14 cellular contexts compared by ENCODE assay signal in the genomic region with DNA sequence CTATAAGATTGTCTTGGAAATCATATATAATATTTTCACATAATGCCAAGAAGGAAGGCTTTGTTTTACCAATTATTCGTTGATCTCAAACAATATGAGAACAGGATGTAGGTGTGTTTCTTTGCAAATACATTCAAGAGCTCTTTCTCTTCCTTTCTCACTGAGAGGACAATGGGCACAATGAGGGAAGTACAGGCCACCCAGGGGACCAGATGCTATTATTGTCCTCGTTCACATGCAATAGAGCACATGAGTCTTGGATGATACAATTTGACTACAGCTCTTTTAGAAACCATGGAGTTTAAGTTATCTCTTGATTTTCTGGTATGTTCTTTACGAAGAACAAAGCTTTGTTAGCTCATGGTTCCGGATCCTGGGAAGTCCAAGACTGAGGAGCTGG.
DNase-seq lines count a peak whose midpoint lies in the region; FAIRE-seq and TF ChIP-seq lines count a peak whose summit lies in the region.
"Had no signal": no experiment of that assay in that cellular context is flagged by ENCODE, and none has a peak within 500 bp of the region (broad histone marks: within the 10 kb centered on the region; RNA-seq: fewer than 3 reads in every experiment).

No MANE protein-coding gene starts in this region.

- TF ChIP-seq CTCF in endothelial cell of umbilical vein (IDR thresholded peaks at IDR 0.05; ENCODE audit: extremely low read depth in 1 of 2, insufficient read depth in 1 of 2, low read depth in 1 of 2, low read length in 2 of 2), result no peak
- no peak for TF ChIP-seq CTCF in glutamatergic neuron (IDR thresholded peaks at IDR 0.05; ENCODE audit: partially characterized antibody, unreplicated experiment)

- H3K9ac ChIP-seq in BLaER1 (no peak overlapping the region), endothelial cell of umbilical vein (replicated peaks; ENCODE audit: extremely low read depth, insufficient read depth, low read length) (no peak overlapping the region)
- no peak overlapping the region for H3K9ac ChIP-seq in BLaER1 treated with 17β-estradiol and CSF1 and Interleukin-3, amounts not matched to agents 10 nM and 100 nM

- H3K9me3 ChIP-seq in BLaER1, result peaks cover 6% of the 10 kb centered on the region; the same call in 1 of the 2 replicates
- peaks cover 0 to 24% (median 6%) of the 10 kb centered on the region in 11 experiments; a peak in 13 of 22 replicates for H3K9me3 ChIP-seq in BLaER1 treated with 17β-estradiol and CSF1 and Interleukin-3, amounts not matched to agents 10 nM and 100 nM (replicated peaks in 1 of 11)
- no peaks in the 10 kb centered on the region for H3K9me3 ChIP-seq in endothelial cell of umbilical vein (replicated peaks; ENCODE audit: control insufficient read depth, insufficient read depth, low read length)
- H3K9me3 ChIP-seq: Peyer's patch had no signal

- dilution Hi-C loops in endothelial cell of umbilical vein (cut with MboI; ENCODE audit: extremely low pct_ligation_motif_present, low sequenced_read_pairs), result no loop called here

- H3K27ac ChIP-seq in BLaER1 (no peak overlapping the region), endothelial cell of umbilical vein (ENCODE audit: insufficient read depth, low read depth, low read length) (no peak overlapping the region)
- H3K27ac ChIP-seq in BLaER1 treated with 17β-estradiol and CSF1 and Interleukin-3, amounts not matched to agents 10 nM and 100 nM, result peak overlapping the region in 6 of 11 experiments; percentile 2 to 41 (median 20); a peak in 2 of 22 replicates
- H3K27ac ChIP-seq: Peyer's patch had no signal

- intact Hi-C loops in endothelial cell of umbilical vein (cut with micrococcal nuclease), result no loop called here

- no peak overlapping the region for H3K4me3 ChIP-seq in BLaER1
- H3K4me3 ChIP-seq in BLaER1 treated with 17β-estradiol and CSF1 and Interleukin-3, amounts not matched to agents 10 nM and 100 nM, result no peak overlapping the region
- H3K4me3 ChIP-seq in endothelial cell of umbilical vein (replicated peaks in 1 of 3; ENCODE audit: insufficient read depth in 1 of 3, low read depth in 1 of 3, low read length in 3 of 3), result no peak overlapping the region
- H3K4me3 ChIP-seq: Peyer's patch had no signal

- H3K27me3 Mint-ChIP-seq in glutamatergic neuron (ENCODE audit: unreplicated experiment), result no peaks in the 10 kb centered on the region

- POLR2A ChIA-PET in endothelial cell of umbilical vein (lab: Charles Lee), result interaction anchor here (1.0 kb wide), 1 partner anchor 324 kb away, joined by 3 read pairs; a partner anchor contains a TSS

- BruUV-seq in endothelial cell of umbilical vein (replicated peaks; lab: Mats Ljungman, UMichigan), result no TSS peak

- no peaks in the 10 kb centered on the region for H3K79me2 ChIP-seq in endothelial cell of umbilical vein (ENCODE audit: control insufficient read depth, insufficient read depth, low read length)

- no peaks in the 10 kb centered on the region for H3K9me1 ChIP-seq in endothelial cell of umbilical vein (replicated peaks; ENCODE audit: control insufficient read depth, extremely low read depth, insufficient read depth, low read length)

- H3K27ac Mint-ChIP-seq in glutamatergic neuron (ENCODE audit: unreplicated experiment), result no peak overlapping the region
- H3K27ac Mint-ChIP-seq: H9 had no signal

- no peaks in the 10 kb centered on the region for H3K4me1 Mint-ChIP-seq in glutamatergic neuron (ENCODE audit: low read depth, unreplicated experiment)

- no peak overlapping the region for H3K4me3 Mint-ChIP-seq in glutamatergic neuron (ENCODE audit: unreplicated experiment)
- H3K4me3 Mint-ChIP-seq: H9 had no signal

- H3K9me3 Mint-ChIP-seq in glutamatergic neuron (ENCODE audit: unreplicated experiment), result no peaks in the 10 kb centered on the region

- H3K27me3 ChIP-seq in BLaER1 (no peaks in the 10 kb centered on the region), endothelial cell of umbilical vein (ENCODE audit: control insufficient read depth in 2 of 2, insufficient read depth in 2 of 2, low read length in 2 of 2) (no peaks in the 10 kb centered on the region)
- H3K27me3 ChIP-seq in BLaER1 treated with 17β-estradiol and CSF1 and Interleukin-3, amounts not matched to agents 10 nM and 100 nM, result no peaks in the 10 kb centered on the region
- H3K27me3 ChIP-seq: Peyer's patch had no signal

- CTCF ChIA-PET in endothelial cell of umbilical vein (lab: Charles Lee), result interaction anchor here (1.8 kb wide), 1 partner anchor 23 kb away, joined by 4 read pairs; no protein-coding TSS in a partner anchor

- no peak for TF ChIP-seq POLR2A in endothelial cell of umbilical vein (IDR thresholded peaks at IDR 0.05; ENCODE audit: low read depth, low read length)

- H3K36me3 ChIP-seq in BLaER1 (no peaks in the 10 kb centered on the region), endothelial cell of umbilical vein (ENCODE audit: control insufficient read depth in 2 of 2, extremely low read depth in 1 of 2, insufficient read depth in 2 of 2, low read length in 2 of 2) (no peaks in the 10 kb centered on the region)
- no peaks in the 10 kb centered on the region; a peak in 1 of 22 replicates for H3K36me3 ChIP-seq in BLaER1 treated with 17β-estradiol and CSF1 and Interleukin-3, amounts not matched to agents 10 nM and 100 nM
- H3K36me3 ChIP-seq: Peyer's patch had no signal

- H3K4me1 ChIP-seq in BLaER1 (peaks cover 7% of the 10 kb centered on the region), endothelial cell of umbilical vein (ENCODE audit: control insufficient read depth, extremely low read depth, insufficient read depth, low read length) (peaks cover 10% of the 10 kb centered on the region)
- H3K4me1 ChIP-seq in BLaER1 treated with 17β-estradiol and CSF1 and Interleukin-3, amounts not matched to agents 10 nM and 100 nM, result peaks cover 6 to 65% (median 9%) of the 10 kb centered on the region in 10 experiments; a peak in 17 of 20 replicates
- H3K4me1 ChIP-seq: Peyer's patch had no signal

- FAIRE-seq in endothelial cell of umbilical vein (lab: Jason Lieb, UNC), result no peak

- no peak overlapping the region for H2AFZ ChIP-seq in endothelial cell of umbilical vein (ENCODE audit: low read depth, low read length)

- H3K4me2 ChIP-seq in BLaER1 (peak overlapping the region; percentile 29), endothelial cell of umbilical vein (ENCODE audit: insufficient read depth, low read length) (no peak overlapping the region)
- peak overlapping the region; percentile 7 to 72 (median 35); a peak in 18 of 22 replicates for H3K4me2 ChIP-seq in BLaER1 treated with 17β-estradiol and CSF1 and Interleukin-3, amounts not matched to agents 10 nM and 100 nM

- DNase-seq in NCI-H748 treated with DMSO at 0.1 percent for 48 hours (lab: John Stamatoyannopoulos, UW) (peak; percentile 5), endothelial cell of umbilical vein (ENCODE audit: low read depth, low spot score) (peak; percentile 64), Kasumi-1 (lab: John Stamatoyannopoulos, UW) (no peak), glutamatergic neuron (no peak), AG20443 (ENCODE audit: low spot score) (no peak)
- DNase-seq: H9, NCI-H2029 treated with DMSO at 0.1 percent for 48 hours, NCI-H2227 treated with DMSO at 0.1 percent for 48 hours, NCI-H526 treated with DMSO at 0.1 percent for 48 hours, Peyer's patch, SIG-M5, SW 1271 had no signal

- H3K36me3 Mint-ChIP-seq in glutamatergic neuron (ENCODE audit: unreplicated experiment), result peaks cover 10% of the 10 kb centered on the region

- no peaks in the 10 kb centered on the region for H4K20me1 ChIP-seq in BLaER1
- H4K20me1 ChIP-seq in BLaER1 treated with 17β-estradiol and CSF1 and Interleukin-3, amounts not matched to agents 10 nM and 100 nM, result no peaks in the 10 kb centered on the region
- H4K20me1 ChIP-seq in endothelial cell of umbilical vein (replicated peaks; ENCODE audit: control insufficient read depth, extremely low read depth, insufficient read depth, low read length), result no peaks in the 10 kb centered on the region

TF ChIP-seq in endothelial cell of umbilical vein, 7 proteins besides CTCF, POLR2A, EP300 and RAD21:
- TF ChIP-seq FOS (IDR thresholded peaks at IDR 0.05; ENCODE audit: borderline replicate concordance, insufficient read depth, low read length) (no peak), EZH2 (IDR thresholded peaks at IDR 0.05; ENCODE audit: borderline replicate concordance, low read depth, low read length, severe bottlenecking) (no peak), JUN (IDR thresholded peaks at IDR 0.05; ENCODE audit: borderline replicate concordance, insufficient read depth, insufficient read length, low read depth) (no peak)
- TF ChIP-seq, protein P1, sequence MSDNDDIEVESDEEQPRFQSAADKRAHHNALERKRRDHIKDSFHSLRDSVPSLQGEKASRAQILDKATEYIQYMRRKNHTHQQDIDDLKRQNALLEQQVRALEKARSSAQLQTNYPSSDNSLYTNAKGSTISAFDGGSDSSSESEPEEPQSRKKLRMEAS (IDR thresholded peaks at IDR 0.05; ENCODE audit: insufficient read depth, insufficient read length), result no peak

Comparison
In these comparisons a context has a peak if more than half of its experiments do, and no peak if none do; other contexts are left out.
1. H3K27ac ChIP-seq: peak in BLaER1 treated with 17β-estradiol and CSF1 and Interleukin-3, amounts not matched to agents 10 nM and 100 nM (6 of 11); none in BLaER1 (single experiment) and endothelial cell of umbilical vein (single experiment).
2. DNase-seq: peak in NCI-H748 treated with DMSO at 0.1 percent for 48 hours (single experiment) and endothelial cell of umbilical vein (single experiment); none in Kasumi-1 (0 of 2), glutamatergic neuron (single experiment) and AG20443 (single experiment).